Comparison of ENCODE assay signal across 8 cellular contexts in genomic region chr7:128404826-128405344, GRCh38. TPM values are rescaled to one million over a fixed set of nuclear protein-coding genes. Genes with fewer than 3 reads are reported as not detected.
A peak's percentile ranks its signal among the peaks of the same experiment; 100 is the strongest.
DNase-seq lines count a peak whose midpoint lies in the region; ATAC-seq and TF ChIP-seq lines count a peak whose summit lies in the region.

No MANE protein-coding gene starts in this region.

- H3K4me1 ChIP-seq in SJSA1 (replicated peaks), result peaks cover 22% of the 10 kb centered on the region
- H3K4me1 ChIP-seq in psoas muscle, result peaks cover 7% of the 10 kb centered on the region

- TF ChIP-seq CTCF in psoas muscle (IDR thresholded peaks at IDR 0.05), result no peak

- H3K4me3 ChIP-seq in SJSA1, result peak overlapping the region; percentile 95
- H3K4me3 ChIP-seq in psoas muscle, result peak overlapping the region; percentile 81

- 69 to 72% (median 70%) methylated on average over 9 of the region's 9 CpGs for WGBS in psoas muscle, 3 donors

- intact Hi-C loops in psoas muscle (cut with DNase I), result no loop called here

- DNase-seq in NCI-H2171 treated with DMSO at 0.1 percent for 48 hours (lab: John Stamatoyannopoulos, UW) (peak; percentile 20), NCI-H2171 (lab: John Stamatoyannopoulos, UW) (no peak), SJSA1 (ENCODE audit: low read depth in 1 of 2, low spot score in 2 of 2) (peak in 1 of 2 experiments; percentile 39), psoas muscle (no peak), NCI-H510A treated with DMSO at 0.1 percent for 48 hours (lab: John Stamatoyannopoulos, UW) (no peak), globus pallidus (ENCODE audit: low spot score) (no peak)

- H3K27ac ChIP-seq in SJSA1 (no peak overlapping the region), psoas muscle (no peak overlapping the region)

- ATAC-seq in esophagus mucosa (peak; percentile 39), psoas muscle (no peak), HG02642 (IDR thresholded peaks at IDR 0.05; ENCODE audit: poor library complexity, unreplicated experiment) (no peak)

- H3K27me3 ChIP-seq in SJSA1 (replicated peaks) (no peaks in the 10 kb centered on the region), psoas muscle (ENCODE audit: insufficient read depth in 3 of 3, low read length in 2 of 3) (peaks cover 0 to 4% (median 3%) of the 10 kb centered on the region in 3 donors)

- no peaks in the 10 kb centered on the region for H3K9me3 ChIP-seq in SJSA1 (replicated peaks)
- H3K9me3 ChIP-seq in psoas muscle, result no peaks in the 10 kb centered on the region

- peaks cover 17% of the 10 kb centered on the region for H3K36me3 ChIP-seq in SJSA1
- peaks cover 0 to 12% of the 10 kb centered on the region in 2 donors for H3K36me3 ChIP-seq in psoas muscle (ENCODE audit: insufficient read depth in 1 of 2, low read depth in 1 of 2)

RNA-seq across cellular contexts. Expression of gene IMPDH1, which starts 4.9 kb away (rescaled TPM):
- total RNA-seq in SJSA1 (2014; rRNA removed; shearing (Covaris generic)), result 53.6 and 54.0 TPM in 2 replicates
- total RNA-seq in esophagus mucosa (38.5 TPM), psoas muscle (10 to 100 TPM in 1 of 4 donors, 1 to 10 TPM in 3; 6.2 to 10.3 (median 8.6) TPM)
- 1 to 10 TPM; 5.6 to 8.8 (median 6.2) TPM for polyA plus RNA-seq in psoas muscle

RNA-seq across cellular contexts. Expression of gene PRRT4, which starts 43.4 kb away (rescaled TPM):
- not detected in 2 replicates for total RNA-seq in SJSA1 (2014; rRNA removed; shearing (Covaris generic))
- total RNA-seq in esophagus mucosa (1.3 TPM), psoas muscle (10 to 100 TPM in 2 of 4 donors, 1 to 10 TPM in 2; 2.0 to 27.7 (median 8.1) TPM)
- 1 to 10 TPM in 2 of 3 donors, under 1 TPM in 1; 0.87 to 3.5 (median 3.0) TPM for polyA plus RNA-seq in psoas muscle

RNA-seq across cellular contexts. Expression of gene HILPDA, which starts 50.8 kb away (rescaled TPM):
- 7.7 and 10.7 TPM in 2 replicates for total RNA-seq in SJSA1 (2014; rRNA removed; shearing (Covaris generic))
- total RNA-seq in esophagus mucosa (157 TPM), psoas muscle (1 to 10 TPM; 1.9 to 6.0 (median 2.8) TPM)
- polyA plus RNA-seq in psoas muscle, result 1 to 10 TPM; 4.1 to 9.7 (median 8.5) TPM

Comparison
In these comparisons a context has a peak if more than half of its experiments do, and no peak if none do; other contexts are left out.
1. RNA of gene HILPDA, which starts 50.8 kb away (total RNA-seq): 157 TPM in esophagus mucosa (single experiment); 7.7 to 10.7 TPM in SJSA1 and 1.9 to 6.0 TPM in psoas muscle; every median in the first group is over 10 times any median in the second.